1 cellular context compared by ENCODE assay signal in the genomic region with DNA sequence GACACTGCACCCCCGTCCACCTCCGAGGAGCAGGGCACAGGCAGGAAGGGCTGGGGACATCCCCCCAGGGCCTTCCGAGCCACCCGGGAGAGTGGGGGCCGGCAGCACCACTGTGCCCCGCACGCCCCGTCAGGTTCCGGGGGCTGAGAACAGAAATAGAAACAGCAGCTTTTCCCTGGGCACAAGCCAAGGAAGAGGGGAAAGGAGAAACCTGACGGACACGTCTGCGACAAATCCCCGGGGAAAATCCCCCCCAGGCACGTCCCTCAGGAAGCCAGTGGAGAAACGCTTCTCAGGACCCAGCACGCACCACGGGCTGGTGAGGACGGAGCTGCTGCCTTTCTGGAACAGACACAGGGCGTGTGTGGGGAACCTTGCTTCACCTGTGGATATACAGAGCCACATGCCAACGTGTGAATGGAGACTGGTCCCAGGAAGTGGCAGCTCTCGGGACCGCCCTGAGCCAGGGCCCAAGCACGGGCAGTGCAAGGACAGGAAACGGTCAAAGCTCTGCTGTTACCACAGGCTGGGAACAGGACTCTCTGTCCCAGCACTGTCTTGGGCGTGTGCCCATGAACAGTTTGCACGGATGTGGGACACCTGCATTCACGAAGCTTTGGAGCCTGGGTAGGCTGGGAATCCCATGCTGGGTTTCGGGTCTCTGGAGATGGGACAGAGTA.
TF ChIP-seq lines count a peak whose summit lies in the region.

No MANE protein-coding gene starts in this region.

TF ChIP-seq in GM23338, 12 proteins besides CTCF, POLR2A, EP300 and RAD21 (continued from another document):
- TF ChIP-seq, protein P1, sequence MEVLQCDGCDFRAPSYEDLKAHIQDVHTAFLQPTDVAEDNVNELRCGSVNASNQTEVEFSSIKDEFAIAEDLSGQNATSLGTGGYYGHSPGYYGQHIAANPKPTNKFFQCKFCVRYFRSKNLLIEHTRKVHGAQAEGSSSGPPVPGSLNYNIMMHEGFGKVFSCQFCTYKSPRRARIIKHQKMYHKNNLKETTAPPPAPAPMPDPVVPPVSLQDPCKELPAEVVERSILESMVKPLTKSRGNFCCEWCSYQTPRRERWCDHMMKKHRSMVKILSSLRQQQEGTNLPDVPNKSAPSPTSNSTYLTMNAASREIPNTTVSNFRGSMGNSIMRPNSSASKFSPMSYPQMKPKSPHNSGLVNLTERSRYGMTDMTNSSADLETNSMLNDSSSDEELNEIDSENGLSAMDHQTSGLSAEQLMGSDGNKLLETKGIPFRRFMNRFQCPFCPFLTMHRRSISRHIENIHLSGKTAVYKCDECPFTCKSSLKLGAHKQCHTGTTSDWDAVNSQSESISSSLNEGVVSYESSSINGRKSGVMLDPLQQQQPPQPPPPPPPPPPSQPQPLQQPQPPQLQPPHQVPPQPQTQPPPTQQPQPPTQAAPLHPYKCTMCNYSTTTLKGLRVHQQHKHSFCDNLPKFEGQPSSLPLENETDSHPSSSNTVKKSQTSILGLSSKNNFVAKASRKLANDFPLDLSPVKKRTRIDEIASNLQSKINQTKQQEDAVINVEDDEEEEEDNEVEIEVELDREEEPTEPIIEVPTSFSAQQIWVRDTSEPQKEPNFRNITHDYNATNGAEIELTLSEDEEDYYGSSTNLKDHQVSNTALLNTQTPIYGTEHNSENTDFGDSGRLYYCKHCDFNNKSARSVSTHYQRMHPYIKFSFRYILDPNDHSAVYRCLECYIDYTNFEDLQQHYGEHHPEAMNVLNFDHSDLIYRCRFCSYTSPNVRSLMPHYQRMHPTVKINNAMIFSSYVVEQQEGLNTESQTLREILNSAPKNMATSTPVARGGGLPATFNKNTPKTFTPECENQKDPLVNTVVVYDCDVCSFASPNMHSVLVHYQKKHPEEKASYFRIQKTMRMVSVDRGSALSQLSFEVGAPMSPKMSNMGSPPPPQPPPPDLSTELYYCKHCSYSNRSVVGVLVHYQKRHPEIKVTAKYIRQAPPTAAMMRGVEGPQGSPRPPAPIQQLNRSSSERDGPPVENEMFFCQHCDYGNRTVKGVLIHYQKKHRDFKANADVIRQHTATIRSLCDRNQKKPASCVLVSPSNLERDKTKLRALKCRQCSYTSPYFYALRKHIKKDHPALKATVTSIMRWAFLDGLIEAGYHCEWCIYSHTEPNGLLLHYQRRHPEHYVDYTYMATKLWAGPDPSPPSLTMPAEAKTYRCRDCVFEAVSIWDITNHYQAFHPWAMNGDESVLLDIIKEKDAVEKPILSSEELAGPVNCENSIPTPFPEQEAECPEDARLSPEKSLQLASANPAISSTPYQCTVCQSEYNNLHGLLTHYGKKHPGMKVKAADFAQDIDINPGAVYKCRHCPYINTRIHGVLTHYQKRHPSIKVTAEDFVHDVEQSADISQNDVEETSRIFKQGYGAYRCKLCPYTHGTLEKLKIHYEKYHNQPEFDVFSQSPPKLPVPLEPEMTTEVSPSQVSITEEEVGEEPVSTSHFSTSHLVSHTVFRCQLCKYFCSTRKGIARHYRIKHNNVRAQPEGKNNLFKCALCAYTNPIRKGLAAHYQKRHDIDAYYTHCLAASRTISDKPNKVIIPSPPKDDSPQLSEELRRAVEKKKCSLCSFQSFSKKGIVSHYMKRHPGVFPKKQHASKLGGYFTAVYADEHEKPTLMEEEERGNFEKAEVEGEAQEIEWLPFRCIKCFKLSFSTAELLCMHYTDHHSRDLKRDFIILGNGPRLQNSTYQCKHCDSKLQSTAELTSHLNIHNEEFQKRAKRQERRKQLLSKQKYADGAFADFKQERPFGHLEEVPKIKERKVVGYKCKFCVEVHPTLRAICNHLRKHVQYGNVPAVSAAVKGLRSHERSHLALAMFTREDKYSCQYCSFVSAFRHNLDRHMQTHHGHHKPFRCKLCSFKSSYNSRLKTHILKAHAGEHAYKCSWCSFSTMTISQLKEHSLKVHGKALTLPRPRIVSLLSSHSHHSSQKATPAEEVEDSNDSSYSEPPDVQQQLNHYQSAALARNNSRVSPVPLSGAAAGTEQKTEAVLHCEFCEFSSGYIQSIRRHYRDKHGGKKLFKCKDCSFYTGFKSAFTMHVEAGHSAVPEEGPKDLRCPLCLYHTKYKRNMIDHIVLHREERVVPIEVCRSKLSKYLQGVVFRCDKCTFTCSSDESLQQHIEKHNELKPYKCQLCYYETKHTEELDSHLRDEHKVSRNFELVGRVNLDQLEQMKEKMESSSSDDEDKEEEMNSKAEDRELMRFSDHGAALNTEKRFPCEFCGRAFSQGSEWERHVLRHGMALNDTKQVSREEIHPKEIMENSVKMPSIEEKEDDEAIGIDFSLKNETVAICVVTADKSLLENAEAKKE (CRISPR knock-in tag; IDR thresholded peaks at IDR 0.05): no peak
- TF ChIP-seq, protein P2, sequence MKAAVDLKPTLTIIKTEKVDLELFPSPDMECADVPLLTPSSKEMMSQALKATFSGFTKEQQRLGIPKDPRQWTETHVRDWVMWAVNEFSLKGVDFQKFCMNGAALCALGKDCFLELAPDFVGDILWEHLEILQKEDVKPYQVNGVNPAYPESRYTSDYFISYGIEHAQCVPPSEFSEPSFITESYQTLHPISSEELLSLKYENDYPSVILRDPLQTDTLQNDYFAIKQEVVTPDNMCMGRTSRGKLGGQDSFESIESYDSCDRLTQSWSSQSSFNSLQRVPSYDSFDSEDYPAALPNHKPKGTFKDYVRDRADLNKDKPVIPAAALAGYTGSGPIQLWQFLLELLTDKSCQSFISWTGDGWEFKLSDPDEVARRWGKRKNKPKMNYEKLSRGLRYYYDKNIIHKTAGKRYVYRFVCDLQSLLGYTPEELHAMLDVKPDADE (IDR thresholded peaks at IDR 0.05): no peak
- TF ChIP-seq JUNB (IDR thresholded peaks at IDR 0.05; ENCODE audit: unreplicated experiment) (no peak), ZNF114 (CRISPR knock-in tag; IDR thresholded peaks at IDR 0.05) (no peak), ZNF331 (CRISPR knock-in tag; IDR thresholded peaks at IDR 0.05; ENCODE audit: low read depth) (no peak), CREB1 (CRISPR knock-in tag; IDR thresholded peaks at IDR 0.05; ENCODE audit: low read depth) (no peak), EZH2phosphoT487 (IDR thresholded peaks at IDR 0.05; ENCODE audit: unreplicated experiment) (no peak), EZH2 (IDR thresholded peaks at IDR 0.05; ENCODE audit: low read depth, unreplicated experiment) (no peak), STAT1 (IDR thresholded peaks at IDR 0.05; ENCODE audit: unreplicated experiment) (no peak)
- TF ChIP-seq, protein P3, sequence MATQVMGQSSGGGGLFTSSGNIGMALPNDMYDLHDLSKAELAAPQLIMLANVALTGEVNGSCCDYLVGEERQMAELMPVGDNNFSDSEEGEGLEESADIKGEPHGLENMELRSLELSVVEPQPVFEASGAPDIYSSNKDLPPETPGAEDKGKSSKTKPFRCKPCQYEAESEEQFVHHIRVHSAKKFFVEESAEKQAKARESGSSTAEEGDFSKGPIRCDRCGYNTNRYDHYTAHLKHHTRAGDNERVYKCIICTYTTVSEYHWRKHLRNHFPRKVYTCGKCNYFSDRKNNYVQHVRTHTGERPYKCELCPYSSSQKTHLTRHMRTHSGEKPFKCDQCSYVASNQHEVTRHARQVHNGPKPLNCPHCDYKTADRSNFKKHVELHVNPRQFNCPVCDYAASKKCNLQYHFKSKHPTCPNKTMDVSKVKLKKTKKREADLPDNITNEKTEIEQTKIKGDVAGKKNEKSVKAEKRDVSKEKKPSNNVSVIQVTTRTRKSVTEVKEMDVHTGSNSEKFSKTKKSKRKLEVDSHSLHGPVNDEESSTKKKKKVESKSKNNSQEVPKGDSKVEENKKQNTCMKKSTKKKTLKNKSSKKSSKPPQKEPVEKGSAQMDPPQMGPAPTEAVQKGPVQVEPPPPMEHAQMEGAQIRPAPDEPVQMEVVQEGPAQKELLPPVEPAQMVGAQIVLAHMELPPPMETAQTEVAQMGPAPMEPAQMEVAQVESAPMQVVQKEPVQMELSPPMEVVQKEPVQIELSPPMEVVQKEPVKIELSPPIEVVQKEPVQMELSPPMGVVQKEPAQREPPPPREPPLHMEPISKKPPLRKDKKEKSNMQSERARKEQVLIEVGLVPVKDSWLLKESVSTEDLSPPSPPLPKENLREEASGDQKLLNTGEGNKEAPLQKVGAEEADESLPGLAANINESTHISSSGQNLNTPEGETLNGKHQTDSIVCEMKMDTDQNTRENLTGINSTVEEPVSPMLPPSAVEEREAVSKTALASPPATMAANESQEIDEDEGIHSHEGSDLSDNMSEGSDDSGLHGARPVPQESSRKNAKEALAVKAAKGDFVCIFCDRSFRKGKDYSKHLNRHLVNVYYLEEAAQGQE (IDR thresholded peaks at IDR 0.05; ENCODE audit: unreplicated experiment): no peak
